Comparison of ENCODE assay signal across 18 cellular contexts in the genomic region with DNA sequence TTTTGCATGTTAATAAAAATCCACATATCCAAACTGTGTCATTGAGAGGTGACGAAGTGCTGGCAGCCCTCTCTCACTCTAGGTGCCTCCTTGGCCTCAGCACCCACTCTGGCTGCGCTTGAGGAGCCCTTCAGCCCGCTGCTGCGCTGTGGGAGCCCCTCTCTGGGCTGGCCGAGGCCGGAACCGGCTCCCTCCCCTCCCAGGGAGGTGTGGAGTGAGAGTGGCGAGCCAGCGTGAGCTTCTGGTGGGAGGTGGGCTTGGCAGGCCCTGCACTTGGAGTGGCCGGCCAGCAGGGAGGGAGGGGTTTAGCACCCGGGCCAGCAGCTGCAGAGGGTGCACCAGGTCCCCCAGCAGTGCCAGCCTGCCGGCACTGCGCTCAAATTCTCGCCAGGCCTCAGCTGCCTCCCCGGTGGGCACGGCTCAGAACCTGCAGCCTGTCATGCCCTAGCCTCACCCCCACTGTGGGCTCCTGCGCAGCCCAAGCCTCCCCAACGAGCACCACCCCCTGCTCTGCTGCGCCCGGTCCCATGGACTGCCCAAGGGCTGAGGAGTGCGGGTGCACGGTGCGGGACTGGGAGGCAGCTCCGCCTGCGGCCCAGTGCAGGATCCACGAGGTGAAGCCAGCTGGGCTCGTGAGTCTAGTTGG. TPM values are rescaled to one million over a fixed set of nuclear protein-coding genes. Genes with fewer than 3 reads are reported as not detected.
DNase-seq lines count a peak whose midpoint lies in the region; ATAC-seq lines count a peak whose summit lies in the region.
"Had no signal": no experiment of that assay in that cellular context is flagged by ENCODE, and none has a peak within 500 bp of the region (broad histone marks: within the 10 kb centered on the region; RNA-seq: fewer than 3 reads in every experiment).

No MANE protein-coding gene starts in this region.

- no peak overlapping the region for H2BK120ac ChIP-seq in neuronal stem cell (ENCODE audit: low read depth, low read length)

- H3K9me3 Mint-ChIP-seq in stimulated activated naive CD8-positive, alpha-beta T cell treated with anti-CD3 and anti-CD28 coated beads, Interleukin-15, amount 100 ng/mL, for 72 hours: no peaks in the 10 kb centered on the region
- H3K9me3 Mint-ChIP-seq: CD4-positive, alpha-beta T cell; CD8-positive, alpha-beta T cell had no signal

- no peaks in the 10 kb centered on the region for H3K27me3 Mint-ChIP-seq in stimulated activated naive CD8-positive, alpha-beta T cell treated with anti-CD3 and anti-CD28 coated beads, Interleukin-15, amount 100 ng/mL, for 72 hours
- H3K27me3 Mint-ChIP-seq: B cell; CD4-positive, alpha-beta T cell had no signal

- no peak overlapping the region for H3K18ac ChIP-seq in neuronal stem cell (ENCODE audit: low read length)

- no peak for ATAC-seq in right cardiac atrium
- ATAC-seq in left ventricle myocardium superior: no peak
- ATAC-seq in stimulated activated naive CD8-positive, alpha-beta T cell treated with anti-CD3 and anti-CD28 coated beads, Interleukin-15, amount 100 ng/mL, for 72 hours: peak; percentile 23
- no peak for ATAC-seq in stimulated activated naive CD8-positive, alpha-beta T cell treated with anti-CD3 and anti-CD28 coated beads, Interleukin-15, Interleukin-2, amounts not matched to agents 100 U/mL and 50 U/mL, for 24 hours
- ATAC-seq: A549; CD8-positive, alpha-beta T cell had no signal

- no peaks in the 10 kb centered on the region for H3K27me3 ChIP-seq in right cardiac atrium (ENCODE audit: control insufficient read depth, insufficient read depth)
- H3K27me3 ChIP-seq in neuronal stem cell (ENCODE audit: control insufficient read depth in 3 of 3, insufficient read depth in 3 of 3, low read depth in 1 of 3, low read length in 3 of 3): no peaks in the 10 kb centered on the region
- H3K27me3 ChIP-seq: BLaER1 treated with 17β-estradiol and CSF1 and Interleukin-3, amounts not matched to agents 10 nM and 100 nM had no signal

- H3K4me1 Mint-ChIP-seq in stimulated activated naive CD8-positive, alpha-beta T cell treated with anti-CD3 and anti-CD28 coated beads, Interleukin-15, amount 100 ng/mL, for 72 hours: peaks cover 12% of the 10 kb centered on the region
- H3K4me1 Mint-ChIP-seq: B cell had no signal

- no peak overlapping the region for H2BK12ac ChIP-seq in neuronal stem cell (ENCODE audit: low read length)

- H3K4me3 ChIP-seq in right cardiac atrium (ENCODE audit: low read length): no peak overlapping the region
- no peak overlapping the region for H3K4me3 ChIP-seq in neuronal stem cell (ENCODE audit: low read length in 2 of 2)
- H3K4me3 ChIP-seq: A549; BLaER1 treated with 17β-estradiol and CSF1 and Interleukin-3, amounts not matched to agents 10 nM and 100 nM had no signal

- H3K27ac ChIP-seq in right cardiac atrium (ENCODE audit: low read length) (no peak overlapping the region), neuronal stem cell (replicated peaks; ENCODE audit: low read length) (no peak overlapping the region)
- H3K27ac ChIP-seq: 22Rv1; A549; BLaER1 treated with 17β-estradiol and CSF1 and Interleukin-3, amounts not matched to agents 10 nM and 100 nM; C4-2B had no signal

- DNase-seq in right cardiac atrium (peak in 2 of 3 donors; percentile 19 to 54), left ventricle myocardium superior (no peak), neuronal stem cell (ENCODE audit: low spot score) (no peak), SW480 (ENCODE audit: low spot score) (no peak)
- DNase-seq in stimulated activated naive CD8-positive, alpha-beta T cell treated with anti-CD3 and anti-CD28 coated beads, Interleukin-15, amount 100 ng/mL, for 72 hours: no peak
- no peak for DNase-seq in stimulated activated naive CD8-positive, alpha-beta T cell treated with anti-CD3 and anti-CD28 coated beads, Interleukin-15, Interleukin-2, amounts not matched to agents 100 U/mL and 50 U/mL, for 24 hours
- DNase-seq: AML-193; Caco-2; Calu3; CD4-positive, alpha-beta T cell; CD8-positive, alpha-beta T cell; DMS79 treated with DMSO at 0.1 percent for 48 hours; GF-D8 had no signal

- no peaks in the 10 kb centered on the region for H3K79me1 ChIP-seq in neuronal stem cell (ENCODE audit: low read depth, low read length)

- WGBS in right cardiac atrium: 94% methylated on average over 27 of the region's 27 CpGs
- no CpG with 5 or more reads among the region's 27 CpGs for WGBS in neuronal stem cell (ENCODE audit: extremely low coverage in 2 of 2, insufficient read length in 2 of 2, insufficient replicate concordance in 1 of 2), 2 donors

- no peak overlapping the region for H2BK15ac ChIP-seq in neuronal stem cell (ENCODE audit: low read length)

- no peak overlapping the region for H2BK5ac ChIP-seq in neuronal stem cell (ENCODE audit: low read length)

- H3K23ac ChIP-seq in neuronal stem cell (ENCODE audit: low read depth, low read length, poor library complexity): no peak overlapping the region

- intact Hi-C loops in right cardiac atrium (cut with DNase I): no loop called here
- intact Hi-C loops in left ventricle myocardium superior (cut with micrococcal nuclease): no loop called here

- H2AK5ac ChIP-seq in neuronal stem cell (ENCODE audit: low read depth, low read length): no peak overlapping the region

- no peak overlapping the region for H3K4ac ChIP-seq in neuronal stem cell (ENCODE audit: low read length)

- no peak overlapping the region for H2AFZ ChIP-seq in neuronal stem cell (ENCODE audit: low read length)

- no peak overlapping the region for H4K8ac ChIP-seq in neuronal stem cell (ENCODE audit: low read depth, low read length)

- peaks cover 8 to 56% of the 10 kb centered on the region in 2 donors for H3K36me3 ChIP-seq in neuronal stem cell (replicated peaks in 1 of 2; ENCODE audit: control insufficient read depth in 2 of 2, insufficient read depth in 2 of 2, low read length in 2 of 2)

- no peak overlapping the region for H3K14ac ChIP-seq in neuronal stem cell (ENCODE audit: low read length)

- H3K27ac Mint-ChIP-seq in stimulated activated naive CD8-positive, alpha-beta T cell treated with anti-CD3 and anti-CD28 coated beads, Interleukin-15, amount 100 ng/mL, for 72 hours: no peak overlapping the region
- H3K27ac Mint-ChIP-seq: B cell; CD4-positive, alpha-beta T cell; CD8-positive, alpha-beta T cell had no signal

- no peaks in the 10 kb centered on the region for H3K4me1 ChIP-seq in right cardiac atrium (ENCODE audit: control insufficient read depth, insufficient read depth, low read length)
- no peaks in the 10 kb centered on the region for H3K4me1 ChIP-seq in neuronal stem cell (ENCODE audit: control insufficient read depth in 2 of 2, insufficient read depth in 1 of 2, low read depth in 1 of 2, low read length in 2 of 2)
- H3K4me1 ChIP-seq: A549, Caco-2 had no signal

- H3K9ac ChIP-seq in neuronal stem cell (ENCODE audit: low read depth, low read length, poor library complexity): peak overlapping the region; percentile 12
- H3K9ac ChIP-seq: BLaER1 treated with 17β-estradiol and CSF1 and Interleukin-3, amounts not matched to agents 10 nM and 100 nM had no signal

- no peak overlapping the region for H3K4me3 Mint-ChIP-seq in stimulated activated naive CD8-positive, alpha-beta T cell treated with anti-CD3 and anti-CD28 coated beads, Interleukin-15, amount 100 ng/mL, for 72 hours
- H3K4me3 Mint-ChIP-seq: B cell; CD4-positive, alpha-beta T cell; CD8-positive, alpha-beta T cell had no signal

- H3K9me3 ChIP-seq in right cardiac atrium (ENCODE audit: control insufficient read depth, low read length): no peaks in the 10 kb centered on the region
- peaks cover 3 to 9% of the 10 kb centered on the region in 2 donors for H3K9me3 ChIP-seq in neuronal stem cell (replicated peaks in 1 of 2; ENCODE audit: control insufficient read depth in 2 of 2, insufficient read depth in 1 of 2, low read depth in 1 of 2, low read length in 2 of 2)
- H3K9me3 ChIP-seq: A549, Caco-2 had no signal

- H3K4me2 ChIP-seq in neuronal stem cell (ENCODE audit: insufficient read depth, low read length, poor library complexity, severe bottlenecking): no peak overlapping the region
- H3K4me2 ChIP-seq: A549; BLaER1 treated with 17β-estradiol and CSF1 and Interleukin-3, amounts not matched to agents 10 nM and 100 nM had no signal

- H4K91ac ChIP-seq in neuronal stem cell (ENCODE audit: low read depth, low read length, poor library complexity): no peak overlapping the region

RNA-seq across cellular contexts. Expression of a gene that starts 11.1 kb away (rescaled TPM):
- total RNA-seq in right cardiac atrium (10 to 100 TPM; 21.4 to 24.4 (median 22.4) TPM), left ventricle myocardium superior (15.9 TPM)
- 30.9 TPM for polyA plus RNA-seq in right cardiac atrium
- 33.0 TPM for polyA plus RNA-seq in neuronal stem cell (2013, experiment 1 of 2)
- polyA plus RNA-seq in neuronal stem cell (2013, experiment 2 of 2): 31.4 TPM

RNA-seq across cellular contexts. Expression of a gene that starts 46.0 kb away (rescaled TPM):
- total RNA-seq in right cardiac atrium: 10 to 100 TPM; 21.0 to 23.9 (median 22.4) TPM
- 20.9 TPM for polyA plus RNA-seq in right cardiac atrium
- total RNA-seq in left ventricle myocardium superior: 38.0 TPM
- 55.4 TPM for polyA plus RNA-seq in neuronal stem cell (2013, experiment 1 of 2)
- 58.2 TPM for polyA plus RNA-seq in neuronal stem cell (2013, experiment 2 of 2)

Comparison
In these comparisons a context has a peak if more than half of its experiments do, and no peak if none do; other contexts are left out.
1. DNase-seq: peak in right cardiac atrium (2 of 3); none in left ventricle myocardium superior (single experiment), stimulated activated naive CD8-positive, alpha-beta T cell treated with anti-CD3 and anti-CD28 coated beads, Interleukin-15, amount 100 ng/mL, for 72 hours (0 of 2), stimulated activated naive CD8-positive, alpha-beta T cell treated with anti-CD3 and anti-CD28 coated beads, Interleukin-15, Interleukin-2, amounts not matched to agents 100 U/mL and 50 U/mL, for 24 hours (single experiment), neuronal stem cell (single experiment) and SW480 (single experiment).